In the genomic region with DNA sequence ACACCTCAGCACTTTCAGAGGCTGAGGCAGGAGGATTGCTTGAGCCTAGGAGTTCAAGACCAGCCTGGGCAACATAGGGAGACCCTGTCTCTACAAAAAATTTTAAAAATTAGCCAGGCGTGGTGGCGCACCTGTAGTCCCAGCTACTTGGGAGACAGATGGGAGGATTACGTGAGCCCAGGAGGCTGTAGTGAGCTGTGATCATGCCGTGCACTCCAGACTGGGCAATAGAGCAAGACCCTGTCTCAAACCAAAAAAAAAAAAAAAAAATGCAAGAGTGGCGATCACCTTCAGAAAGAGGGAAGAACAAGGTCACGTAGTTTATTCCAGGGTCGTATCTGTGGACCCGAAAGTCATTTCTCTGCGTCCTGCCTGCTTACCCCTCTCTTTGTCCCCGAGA, we compare ENCODE assay signal across 13 cellular contexts. TPM values are rescaled to one million over a fixed set of nuclear protein-coding genes. Genes with fewer than 3 reads are reported as not detected.
DNase-seq lines count a peak whose midpoint lies in the region; ATAC-seq, FAIRE-seq and TF ChIP-seq lines count a peak whose summit lies in the region.
"Not testable (repeated sequence)": the region's sequence is repeated elsewhere in the genome, so short reads cannot be mapped to it uniquely, and the experiment has no call there.
"Had no signal": no experiment of that assay in that cellular context is flagged by ENCODE, and none has a peak within 500 bp of the region (broad histone marks: within the 10 kb centered on the region; RNA-seq: fewer than 3 reads in every experiment).

No MANE protein-coding gene starts in this region.

- H4K8ac ChIP-seq in neuronal stem cell (ENCODE audit: low read depth, low read length): not testable (repeated sequence)

- not testable (repeated sequence) for TF ChIP-seq POLR2A in K562 (conservative IDR thresholded peaks at IDR 0.05)

- FAIRE-seq in K562 (lab: Jason Lieb, UNC): not testable (repeated sequence)

- H3K27me3 ChIP-seq in K562 (ENCODE audit: control insufficient read depth in 2 of 2, insufficient read depth in 2 of 2, low read length in 2 of 2); neuronal stem cell (ENCODE audit: control insufficient read depth in 3 of 3, insufficient read depth in 3 of 3, low read depth in 1 of 3, low read length in 3 of 3): not testable (repeated sequence)

- H3K4me3 Mint-ChIP-seq in WTC11; stimulated activated memory B cell treated with anti-CD40 and anti-IgM and Interleukin-4, amounts not matched to agents 10 μg/mL and 1 μg/mL and 100 μg/mL, for 72 hours: not testable (repeated sequence)

- not testable (repeated sequence) for H2BK120ac ChIP-seq in neuronal stem cell (ENCODE audit: low read depth, low read length)

- H3K18ac ChIP-seq in neuronal stem cell (ENCODE audit: low read length): not testable (repeated sequence)

- H2BK5ac ChIP-seq in neuronal stem cell (ENCODE audit: low read length): not testable (repeated sequence)

- in situ Hi-C loops in K562 (cut with MboI): not testable (repeated sequence)

- intact Hi-C loops in OCI-LY7 (cut with micrococcal nuclease; ENCODE audit: unreplicated experiment); K562 (cut with micrococcal nuclease): not testable (repeated sequence)

- H3K36me3 Mint-ChIP-seq in WTC11: peaks cover 16% of the 10 kb centered on the region
- peaks cover 43% of the 10 kb centered on the region for H3K36me3 Mint-ChIP-seq in stimulated activated memory B cell treated with anti-CD40 and anti-IgM and Interleukin-4, amounts not matched to agents 10 μg/mL and 1 μg/mL and 100 μg/mL, for 72 hours

- H3K27me3 Mint-ChIP-seq in WTC11 (ENCODE audit: low read depth); stimulated activated memory B cell treated with anti-CD40 and anti-IgM and Interleukin-4, amounts not matched to agents 10 μg/mL and 1 μg/mL and 100 μg/mL, for 72 hours: not testable (repeated sequence)

- H3K27ac ChIP-seq in OCI-LY7 (ENCODE audit: low read depth, low read length, poor library complexity, severe bottlenecking); K562 (ENCODE audit: extremely low read depth, low read depth, low read length); neuronal stem cell (replicated peaks; ENCODE audit: low read length): not testable (repeated sequence)

- not testable (repeated sequence) for H3K4me3 ChIP-seq in OCI-LY7 (ENCODE audit: low read depth, low read length, poor library complexity, severe bottlenecking); K562; neuronal stem cell (ENCODE audit: low read length in 2 of 2)

- H3K9me1 ChIP-seq in K562 (ENCODE audit: control insufficient read depth, insufficient read depth, low read length): not testable (repeated sequence)

- not testable (repeated sequence) for ATAC-seq in WTC11; K562; stimulated activated memory B cell treated with anti-CD40 and anti-IgM and Interleukin-4, amounts not matched to agents 10 μg/mL and 1 μg/mL and 100 μg/mL, for 72 hours

- H3K4me1 Mint-ChIP-seq in WTC11; stimulated activated memory B cell treated with anti-CD40 and anti-IgM and Interleukin-4, amounts not matched to agents 10 μg/mL and 1 μg/mL and 100 μg/mL, for 72 hours: not testable (repeated sequence)

- not testable (repeated sequence) for H3K79me2 ChIP-seq in OCI-LY7 (ENCODE audit: insufficient read depth, low read depth, low read length); K562 (ENCODE audit: control insufficient read depth, insufficient read depth, low read length)

- not testable (repeated sequence) for H3K4me1 ChIP-seq in OCI-LY7 (ENCODE audit: insufficient read depth, low read length, poor library complexity, severe bottlenecking); K562 (replicated peaks in 1 of 2; ENCODE audit: control insufficient read depth in 2 of 2, insufficient read depth in 2 of 2, low read length in 2 of 2); neuronal stem cell (ENCODE audit: control insufficient read depth in 2 of 2, insufficient read depth in 1 of 2, low read depth in 1 of 2, low read length in 2 of 2)

- not testable (repeated sequence) for H3K79me1 ChIP-seq in neuronal stem cell (ENCODE audit: low read depth, low read length)

- not testable (repeated sequence) for TF ChIP-seq RAD21 in K562 (CRISPR knock-in tag; conservative IDR thresholded peaks at IDR 0.05 in 1 of 2, IDR thresholded peaks at IDR 0.05 in 1 of 2)

- H3K9me3 Mint-ChIP-seq in WTC11; stimulated activated memory B cell treated with anti-CD40 and anti-IgM and Interleukin-4, amounts not matched to agents 10 μg/mL and 1 μg/mL and 100 μg/mL, for 72 hours: not testable (repeated sequence)

- not testable (repeated sequence) for H2BK12ac ChIP-seq in neuronal stem cell (ENCODE audit: low read length)

- not testable (repeated sequence) for H4K20me1 ChIP-seq in OCI-LY7 (ENCODE audit: insufficient read depth, low read length); K562 (replicated peaks; ENCODE audit: control insufficient read depth, insufficient read depth, low read length)

- DNase-seq in OCI-LY7 (ENCODE audit: low spot score); WTC11 (ENCODE audit: low spot score); K562 (ENCODE audit: extremely low read depth in 1 of 4, low spot score in 3 of 4); neuronal stem cell (ENCODE audit: low spot score): not testable (repeated sequence)

- H2AK5ac ChIP-seq in neuronal stem cell (ENCODE audit: low read depth, low read length): not testable (repeated sequence)

- not testable (repeated sequence) for H3K4ac ChIP-seq in neuronal stem cell (ENCODE audit: low read length)

- not testable (repeated sequence) for H3K4me2 ChIP-seq in OCI-LY7 (ENCODE audit: low read length); K562 (ENCODE audit: insufficient read depth, low read length); neuronal stem cell (ENCODE audit: insufficient read depth, low read length, poor library complexity, severe bottlenecking)

- not testable (repeated sequence) for TF ChIP-seq EP300 in K562 (IDR thresholded peaks at IDR 0.05; ENCODE audit: low read length)

- not testable (repeated sequence) for H3K9me2 ChIP-seq in OCI-LY7 (ENCODE audit: insufficient read depth, low read length)

- not testable (repeated sequence) for H2AFZ ChIP-seq in OCI-LY7 (ENCODE audit: low read length); K562 (ENCODE audit: low read depth, low read length); neuronal stem cell (ENCODE audit: low read length)

- H3K27ac Mint-ChIP-seq in WTC11: not testable (repeated sequence)
- H3K27ac Mint-ChIP-seq in stimulated activated memory B cell treated with anti-CD40 and anti-IgM and Interleukin-4, amounts not matched to agents 10 μg/mL and 1 μg/mL and 100 μg/mL, for 72 hours: peak overlapping the region; percentile 7

- not testable (repeated sequence) for H3K23ac ChIP-seq in neuronal stem cell (ENCODE audit: low read depth, low read length, poor library complexity)

- CTCF ChIA-PET in OCI-LY7 (lab: Charles Lee; ENCODE audit: unreplicated experiment); WTC11 (lab: Charles Lee); K562 (lab: Yijun Ruan, JAX; ENCODE audit: low intra/inter-chr PET ratio): not testable (repeated sequence)

- not testable (repeated sequence) for H4K91ac ChIP-seq in neuronal stem cell (ENCODE audit: low read depth, low read length, poor library complexity)

- 81% methylated on average over 9 of the region's 10 CpGs for WGBS in K562 (ENCODE audit: insufficient coverage, low coverage, missing lambda C conversion rate)
- WGBS in neuronal stem cell (ENCODE audit: extremely low coverage in 2 of 2, insufficient read length in 2 of 2, insufficient replicate concordance in 1 of 2), 2 donors: no CpG with 5 or more reads among the region's 10 CpGs

- TSS peak; percentile 41 for BruUV-seq in OCI-LY7 (replicated peaks; lab: Mats Ljungman, UMichigan)
- BruUV-seq in K562 (replicated peaks; lab: Mats Ljungman, UMichigan): not testable (repeated sequence)

- not testable (repeated sequence) for H3K9me3 ChIP-seq in OCI-LY7 (ENCODE audit: low read length); K562 (replicated peaks; ENCODE audit: control insufficient read depth, insufficient read depth, low read depth, low read length); neuronal stem cell (replicated peaks in 1 of 2; ENCODE audit: control insufficient read depth in 2 of 2, insufficient read depth in 1 of 2, low read depth in 1 of 2, low read length in 2 of 2)

- POLR2A ChIA-PET in OCI-LY7 (lab: Charles Lee); WTC11 (lab: Charles Lee); K562 (lab: Yijun Ruan, JAX): not testable (repeated sequence)

- H3K36me3 ChIP-seq in OCI-LY7 (ENCODE audit: insufficient read depth, low read length): peaks cover 46% of the 10 kb centered on the region
- H3K36me3 ChIP-seq in K562 (ENCODE audit: control insufficient read depth, insufficient read depth, low read length): peaks cover 48% of the 10 kb centered on the region; the same call in 2 of the 3 replicates
- peaks cover 32 to 77% of the 10 kb centered on the region in 2 donors for H3K36me3 ChIP-seq in neuronal stem cell (replicated peaks in 1 of 2; ENCODE audit: control insufficient read depth in 2 of 2, insufficient read depth in 2 of 2, low read length in 2 of 2)

- not testable (repeated sequence) for H3K14ac ChIP-seq in neuronal stem cell (ENCODE audit: low read length)

- H3K9ac ChIP-seq in K562 (ENCODE audit: insufficient read depth in 1 of 2, low read depth in 2 of 2, low read length in 2 of 2): not testable (repeated sequence)
- H3K9ac ChIP-seq in neuronal stem cell (ENCODE audit: low read depth, low read length, poor library complexity): peak overlapping the region; percentile 50

- H2BK15ac ChIP-seq in neuronal stem cell (ENCODE audit: low read length): not testable (repeated sequence)

- TF ChIP-seq CTCF in OCI-LY7 (conservative IDR thresholded peaks at IDR 0.05; ENCODE audit: low read length); WTC11 (IDR thresholded peaks at IDR 0.05); K562 (IDR thresholded peaks at IDR 0.05 in 2 of 3, conservative IDR thresholded peaks at IDR 0.05 in 1 of 3; ENCODE audit: insufficient read depth in 2 of 3, low read depth in 1 of 3, low read length in 3 of 3): not testable (repeated sequence)

RNA-seq across cellular contexts. Expression of a gene that starts 16.4 kb away (rescaled TPM):
- 5.2 and 6.8 TPM in 2 replicates for total RNA-seq in OCI-LY7 (2014; rRNA removed; shearing (Covaris generic))
- total RNA-seq in OCI-LY7 (2022): 7.6 and 8.4 TPM in 2 replicates
- 3.4 to 4.8 TPM (median 4.1 TPM) in 3 replicates for total RNA-seq in WTC11 (2021)
- total RNA-seq in K562 (2011; cell fraction: chromatin; rRNA removed; ENCODE audit: low replicate concordance): 21.2 and 28.6 TPM in 2 replicates
- 10.8 and 13.3 TPM in 2 replicates for total RNA-seq in K562 (2011; cell fraction: nucleolus; rRNA removed)
- total RNA-seq in K562 (2011; cell fraction: nucleoplasm; rRNA removed): 10.6 and 15.0 TPM in 2 replicates
- total RNA-seq in K562 (2014; rRNA removed): 2.2 and 4.1 TPM in 2 replicates
- total RNA-seq in K562 (2014; rRNA removed; fragmentation: Illumina TruSeq; extraction: Trizol): 3.5 and 4.2 TPM in 2 replicates
- 3.5 and 3.8 TPM in 2 replicates for total RNA-seq in K562 (2015; rRNA removed; fragmentation: Illumina TruSeq; extraction: Trizol)
- 4.7 and 6.6 TPM in 2 replicates for total RNA-seq in K562 (2021)
- polyA plus RNA-seq in K562 (2011; rRNA removed): 2.8 TPM in 2 replicates
- 1.9 and 3.4 TPM in 2 replicates for polyA plus RNA-seq in K562 (2011; cell fraction: cytosol; rRNA removed)
- polyA plus RNA-seq in K562 (2011; cell fraction: nucleus; rRNA removed): 5.4 and 11.4 TPM in 2 replicates
- polyA plus RNA-seq in K562 (2012): 3.7 and 4.9 TPM in 2 replicates
- 4.7 and 7.7 TPM in 2 replicates for polyA plus RNA-seq in K562 (2014; fragmentation: Illumina TruSeq; extraction: Trizol)
- polyA plus RNA-seq in K562 (2014; fragmentation: Nextera tagmentation; extraction: Ambion mirVana): under 1 TPM; 0.41 to 0.51 TPM
- polyA plus RNA-seq in K562 (2014; rRNA removed): 4.3 and 5.2 TPM in 2 replicates
- 1.9 and 2.1 TPM in 2 replicates for polyA minus RNA-seq in K562 (2011; rRNA and poly(A)+ RNA removed)
- 2.7 and 4.2 TPM in 2 replicates for polyA minus RNA-seq in K562 (2011; cell fraction: cytosol; rRNA and poly(A)+ RNA removed)
- 4.4 and 5.7 TPM in 2 replicates for polyA minus RNA-seq in K562 (2011; cell fraction: nucleus; rRNA and poly(A)+ RNA removed)
- 4.7 TPM for polyA plus RNA-seq in neuronal stem cell (2013, experiment 1 of 2)
- polyA plus RNA-seq in neuronal stem cell (2013, experiment 2 of 2): 4.7 TPM

RNA-seq across cellular contexts. Expression of a gene that starts 16.6 kb away (rescaled TPM):
- not detected in 2 replicates for total RNA-seq in OCI-LY7 (2014; rRNA removed; shearing (Covaris generic))
- total RNA-seq in OCI-LY7 (2022) (not detected in 2 replicates), WTC11 (2021) (0.21 to 0.87 TPM (median 0.50 TPM) in 3 replicates), K562 (2014; rRNA removed) (0.41 TPM in 1 of 2 replicates, not detected in the other), K562 (2014; rRNA removed; fragmentation: Illumina TruSeq; extraction: Trizol) (0.18 and 0.19 TPM in 2 replicates), K562 (2015; rRNA removed; fragmentation: Illumina TruSeq; extraction: Trizol) (not detected in 2 replicates), K562 (2021) (not detected in 2 replicates)
- total RNA-seq in K562 (2011; cell fraction: chromatin; rRNA removed; ENCODE audit: low replicate concordance): not detected in 2 replicates
- not detected in 2 replicates for total RNA-seq in K562 (2011; cell fraction: nucleolus; rRNA removed)
- not detected in 2 replicates for total RNA-seq in K562 (2011; cell fraction: nucleoplasm; rRNA removed)
- polyA plus RNA-seq in K562 (2011; rRNA removed) (0.15 TPM in 1 of 2 replicates, not detected in the other), K562 (2014; fragmentation: Illumina TruSeq; extraction: Trizol) (not detected in 2 replicates), K562 (2014; fragmentation: Nextera tagmentation; extraction: Ambion mirVana) (under 1 TPM; 0.22 to 0.24 TPM), K562 (2014; rRNA removed) (not detected in 2 replicates)
- not detected in 2 replicates for polyA plus RNA-seq in K562 (2011; cell fraction: cytosol; rRNA removed)
- polyA plus RNA-seq in K562 (2011; cell fraction: nucleus; rRNA removed): not detected in 2 replicates
- 0.07 TPM in 1 of 2 replicates, not detected in the other for polyA plus RNA-seq in K562 (2012)
- polyA minus RNA-seq in K562 (2011; rRNA and poly(A)+ RNA removed): 0.24 TPM in 1 of 2 replicates, not detected in the other
- not detected in 2 replicates for polyA minus RNA-seq in K562 (2011; cell fraction: cytosol; rRNA and poly(A)+ RNA removed)
- not detected in 2 replicates for polyA minus RNA-seq in K562 (2011; cell fraction: nucleus; rRNA and poly(A)+ RNA removed)
- polyA plus RNA-seq in neuronal stem cell (2013, experiment 1 of 2): 0.07 TPM
- polyA plus RNA-seq in neuronal stem cell (2013, experiment 2 of 2): 0.07 TPM
- total RNA-seq: A673; CD4-positive, alpha-beta memory T cell; CD4-positive, CD25-positive, alpha-beta regulatory T cell; CD8-positive, alpha-beta memory T cell; Daoy; G401 had no signal
- polyA plus RNA-seq: AG04450; CD14-positive monocyte; CD4-positive, alpha-beta memory T cell; CD4-positive, CD25-positive, alpha-beta regulatory T cell; CD8-positive, alpha-beta memory T cell had no signal

RNA-seq across cellular contexts. Expression of a gene that starts 29.6 kb away (rescaled TPM):
- total RNA-seq in OCI-LY7 (2014; rRNA removed; shearing (Covaris generic)): 14.6 and 15.6 TPM in 2 replicates
- 87.1 and 87.2 TPM in 2 replicates for total RNA-seq in OCI-LY7 (2022)
- 67.4 to 98.7 TPM (median 75.8 TPM) in 3 replicates for total RNA-seq in WTC11 (2021)
- total RNA-seq in K562 (2011; cell fraction: chromatin; rRNA removed; ENCODE audit: low replicate concordance): 69.6 and 152 TPM in 2 replicates
- total RNA-seq in K562 (2011; cell fraction: nucleolus; rRNA removed): 74.1 and 82.9 TPM in 2 replicates
- 82.4 and 95.0 TPM in 2 replicates for total RNA-seq in K562 (2011; cell fraction: nucleoplasm; rRNA removed)
- 7.8 and 9.6 TPM in 2 replicates for total RNA-seq in K562 (2014; rRNA removed)
- total RNA-seq in K562 (2014; rRNA removed; fragmentation: Illumina TruSeq; extraction: Trizol): 4.5 and 6.9 TPM in 2 replicates
- 10.1 and 10.8 TPM in 2 replicates for total RNA-seq in K562 (2015; rRNA removed; fragmentation: Illumina TruSeq; extraction: Trizol)
- total RNA-seq in K562 (2021): 76.7 and 85.1 TPM in 2 replicates
- polyA plus RNA-seq in K562 (2011; rRNA removed): 4.9 and 9.0 TPM in 2 replicates
- 5.3 and 7.6 TPM in 2 replicates for polyA plus RNA-seq in K562 (2011; cell fraction: cytosol; rRNA removed)
- 47.7 and 60.8 TPM in 2 replicates for polyA plus RNA-seq in K562 (2011; cell fraction: nucleus; rRNA removed)
- 37.7 and 48.9 TPM in 2 replicates for polyA plus RNA-seq in K562 (2012)
- 26.3 and 41.8 TPM in 2 replicates for polyA plus RNA-seq in K562 (2014; fragmentation: Illumina TruSeq; extraction: Trizol)
- polyA plus RNA-seq in K562 (2014; fragmentation: Nextera tagmentation; extraction: Ambion mirVana): under 1 TPM; 0.60 to 0.75 TPM
- polyA plus RNA-seq in K562 (2014; rRNA removed): 34.3 and 36.7 TPM in 2 replicates
- polyA minus RNA-seq in K562 (2011; rRNA and poly(A)+ RNA removed): 4.3 and 4.9 TPM in 2 replicates
- 24.6 and 35.2 TPM in 2 replicates for polyA minus RNA-seq in K562 (2011; cell fraction: cytosol; rRNA and poly(A)+ RNA removed)
- 23.3 and 23.4 TPM in 2 replicates for polyA minus RNA-seq in K562 (2011; cell fraction: nucleus; rRNA and poly(A)+ RNA removed)
- polyA plus RNA-seq in neuronal stem cell (2013, experiment 1 of 2): 40.7 TPM
- polyA plus RNA-seq in neuronal stem cell (2013, experiment 2 of 2): 40.6 TPM

RNA-seq across cellular contexts. Expression of a gene that starts 40.8 kb away (rescaled TPM):
- total RNA-seq in OCI-LY7 (2014; rRNA removed; shearing (Covaris generic)): 22.4 and 28.1 TPM in 2 replicates
- 67.0 and 67.1 TPM in 2 replicates for total RNA-seq in OCI-LY7 (2022)
- 37.9 to 44.8 TPM (median 39.1 TPM) in 3 replicates for total RNA-seq in WTC11 (2021)
- 81.9 and 116 TPM in 2 replicates for total RNA-seq in K562 (2011; cell fraction: chromatin; rRNA removed; ENCODE audit: low replicate concordance)
- 54.3 and 56.0 TPM in 2 replicates for total RNA-seq in K562 (2011; cell fraction: nucleolus; rRNA removed)
- 55.7 and 62.1 TPM in 2 replicates for total RNA-seq in K562 (2011; cell fraction: nucleoplasm; rRNA removed)
- 11.0 and 13.5 TPM in 2 replicates for total RNA-seq in K562 (2014; rRNA removed)
- total RNA-seq in K562 (2014; rRNA removed; fragmentation: Illumina TruSeq; extraction: Trizol): 12.2 and 12.3 TPM in 2 replicates
- 14.7 and 15.9 TPM in 2 replicates for total RNA-seq in K562 (2015; rRNA removed; fragmentation: Illumina TruSeq; extraction: Trizol)
- 37.1 and 38.1 TPM in 2 replicates for total RNA-seq in K562 (2021)
- 7.4 and 16.2 TPM in 2 replicates for polyA plus RNA-seq in K562 (2011; rRNA removed)
- polyA plus RNA-seq in K562 (2011; cell fraction: cytosol; rRNA removed): 9.5 and 11.2 TPM in 2 replicates
- 18.8 and 20.5 TPM in 2 replicates for polyA plus RNA-seq in K562 (2011; cell fraction: nucleus; rRNA removed)
- polyA plus RNA-seq in K562 (2012): 31.3 and 33.6 TPM in 2 replicates
- 25.1 and 28.4 TPM in 2 replicates for polyA plus RNA-seq in K562 (2014; fragmentation: Illumina TruSeq; extraction: Trizol)
- polyA plus RNA-seq in K562 (2014; fragmentation: Nextera tagmentation; extraction: Ambion mirVana): 1 to 10 TPM; 4.7 TPM
- polyA plus RNA-seq in K562 (2014; rRNA removed): 15.6 and 18.7 TPM in 2 replicates
- polyA minus RNA-seq in K562 (2011; rRNA and poly(A)+ RNA removed): 15.2 and 18.3 TPM in 2 replicates
- polyA minus RNA-seq in K562 (2011; cell fraction: cytosol; rRNA and poly(A)+ RNA removed): 13.2 and 27.3 TPM in 2 replicates
- polyA minus RNA-seq in K562 (2011; cell fraction: nucleus; rRNA and poly(A)+ RNA removed): 17.1 and 27.9 TPM in 2 replicates
- 26.7 TPM for polyA plus RNA-seq in neuronal stem cell (2013, experiment 1 of 2)
- 25.4 TPM for polyA plus RNA-seq in neuronal stem cell (2013, experiment 2 of 2)

RNA-seq across cellular contexts. Expression of a gene that starts 59.6 kb away (rescaled TPM):
- 17.3 and 21.1 TPM in 2 replicates for total RNA-seq in OCI-LY7 (2014; rRNA removed; shearing (Covaris generic))
- 37.2 and 41.2 TPM in 2 replicates for total RNA-seq in OCI-LY7 (2022)
- 27.5 to 28.5 TPM (median 28.0 TPM) in 3 replicates for total RNA-seq in WTC11 (2021)
- 132 and 248 TPM in 2 replicates for total RNA-seq in K562 (2011; cell fraction: chromatin; rRNA removed; ENCODE audit: low replicate concordance)
- total RNA-seq in K562 (2011; cell fraction: nucleolus; rRNA removed): 136 and 163 TPM in 2 replicates
- total RNA-seq in K562 (2011; cell fraction: nucleoplasm; rRNA removed): 156 and 184 TPM in 2 replicates
- 18.5 and 24.4 TPM in 2 replicates for total RNA-seq in K562 (2014; rRNA removed)
- total RNA-seq in K562 (2014; rRNA removed; fragmentation: Illumina TruSeq; extraction: Trizol): 27.8 and 28.4 TPM in 2 replicates
- total RNA-seq in K562 (2015; rRNA removed; fragmentation: Illumina TruSeq; extraction: Trizol): 25.7 and 27.3 TPM in 2 replicates
- total RNA-seq in K562 (2021): 40.1 and 44.5 TPM in 2 replicates
- polyA plus RNA-seq in K562 (2011; rRNA removed): 28.0 and 40.1 TPM in 2 replicates
- 41.7 and 60.4 TPM in 2 replicates for polyA plus RNA-seq in K562 (2011; cell fraction: cytosol; rRNA removed)
- polyA plus RNA-seq in K562 (2011; cell fraction: nucleus; rRNA removed): 28.4 and 51.0 TPM in 2 replicates
- polyA plus RNA-seq in K562 (2012): 23.2 and 28.7 TPM in 2 replicates
- polyA plus RNA-seq in K562 (2014; fragmentation: Illumina TruSeq; extraction: Trizol): 31.3 and 34.3 TPM in 2 replicates
- polyA plus RNA-seq in K562 (2014; fragmentation: Nextera tagmentation; extraction: Ambion mirVana): 10 to 100 TPM; 15.0 to 16.1 TPM
- 19.3 and 29.4 TPM in 2 replicates for polyA plus RNA-seq in K562 (2014; rRNA removed)
- polyA minus RNA-seq in K562 (2011; rRNA and poly(A)+ RNA removed): 54.7 and 61.3 TPM in 2 replicates
- polyA minus RNA-seq in K562 (2011; cell fraction: cytosol; rRNA and poly(A)+ RNA removed): 47.2 and 51.0 TPM in 2 replicates
- 20.2 and 28.9 TPM in 2 replicates for polyA minus RNA-seq in K562 (2011; cell fraction: nucleus; rRNA and poly(A)+ RNA removed)
- polyA plus RNA-seq in neuronal stem cell (2013, experiment 1 of 2): 23.9 TPM
- 24.3 TPM for polyA plus RNA-seq in neuronal stem cell (2013, experiment 2 of 2)
